Comparison of ENCODE assay signal across 8 cellular contexts in genomic region chr9:36165766-36166149, GRCh38. TPM values are rescaled to one million over a fixed set of nuclear protein-coding genes. Genes with fewer than 3 reads are reported as not detected.
DNase-seq lines count a peak whose midpoint lies in the region; ATAC-seq and TF ChIP-seq lines count a peak whose summit lies in the region.

No MANE protein-coding gene starts in this region.

- ATAC-seq in HG02678 (IDR thresholded peaks at IDR 0.05; ENCODE audit: unreplicated experiment), result no peak
- no peak for ATAC-seq in GM18520 (IDR thresholded peaks at IDR 0.05; ENCODE audit: unreplicated experiment)

- peak overlapping the region; percentile 88; the same call in 1 of the 2 replicates for H3K4me2 ChIP-seq in SK-N-SH

- H3K36me3 Mint-ChIP-seq in CD14-positive monocyte, result peaks cover 29 to 34% of the 10 kb centered on the region in 2 donors

- WGBS in SK-N-SH (ENCODE audit: low lambda C conversion rate), result 49% methylated on average over 8 of the region's 12 CpGs

- H3K4me1 ChIP-seq in SK-N-SH (ENCODE audit: control insufficient read depth in 1 of 2, insufficient read depth in 2 of 2, low read depth in 1 of 2, low read length in 1 of 2), result peaks cover 28 to 43% of the 10 kb centered on the region in 2 experiments; a peak in 3 of 4 replicates
- peaks cover 20% of the 10 kb centered on the region for H3K4me1 ChIP-seq in rectal smooth muscle tissue (ENCODE audit: control insufficient read depth, insufficient read depth, low read length)

- H3K9me3 Mint-ChIP-seq in CD14-positive monocyte, result peaks cover 0 to 2% (median 0%) of the 10 kb centered on the region in 7 donors

- H3K9ac ChIP-seq in SK-N-SH (peak overlapping the region; percentile 66; the same call in 1 of the 2 replicates), rectal smooth muscle tissue (ENCODE audit: low read length) (no peak overlapping the region)

- CTCF ChIA-PET in SK-N-SH (lab: Yijun Ruan, JAX), result interaction anchor here (0.7 to 8.8 kb wide), 25 partner anchors 10 to 1138 kb away, joined by 3 to 167 read pairs (median 10); partner anchors contain the start of genes CLTA and GLIPR2

- no peak for TF ChIP-seq EP300 in SK-N-SH (IDR thresholded peaks at IDR 0.05; ENCODE audit: borderline replicate concordance in 1 of 2, low read depth in 1 of 2, low read length in 1 of 2)

- peak overlapping the region in 3 of 7 donors; percentile 20 to 66 (median 40) for H3K27ac Mint-ChIP-seq in CD14-positive monocyte

- H3K4me1 Mint-ChIP-seq in CD14-positive monocyte, result peaks cover 38% of the 10 kb centered on the region

- peaks cover 7 to 15% (median 7%) of the 10 kb centered on the region in 3 donors for H3K27me3 Mint-ChIP-seq in CD14-positive monocyte (ENCODE audit: low read depth in 3 of 3)

- no peak for TF ChIP-seq RAD21 in SK-N-SH (IDR thresholded peaks at IDR 0.05; ENCODE audit: low read length)

- H3K27me3 ChIP-seq in SK-N-SH (ENCODE audit: insufficient read depth), result no peaks in the 10 kb centered on the region
- no peaks in the 10 kb centered on the region for H3K27me3 ChIP-seq in rectal smooth muscle tissue (ENCODE audit: control insufficient read depth, insufficient read depth, low read length)

- no peaks in the 10 kb centered on the region for H3K9me3 ChIP-seq in SK-N-SH

- peaks cover 38% of the 10 kb centered on the region for H3F3A ChIP-seq in SK-N-SH (replicated peaks; ENCODE audit: insufficient read depth)

- TF ChIP-seq CTCF in CD14-positive monocyte (IDR thresholded peaks at IDR 0.05) (no peak), SK-N-SH (IDR thresholded peaks at IDR 0.05) (no peak), fibroblast of pulmonary artery (IDR thresholded peaks at IDR 0.05; ENCODE audit: low read length, missing control alignments) (no peak)

- no peaks in the 10 kb centered on the region for H3K36me3 ChIP-seq in SK-N-SH (replicated peaks in 1 of 2; ENCODE audit: control insufficient read depth in 1 of 2, insufficient read depth in 2 of 2, low read length in 1 of 2)
- peaks cover 3% of the 10 kb centered on the region for H3K36me3 ChIP-seq in rectal smooth muscle tissue (ENCODE audit: control insufficient read depth, insufficient read depth, low read length)

- no peak for DNase-seq in CD14-positive monocyte (ENCODE audit: low spot score)
- no peak for DNase-seq in SK-N-SH
- peak; percentile 60 for DNase-seq in fibroblast of pulmonary artery (ENCODE audit: low read depth)
- DNase-seq in stimulated activated naive CD4-positive, alpha-beta T cell (lab: John Stamatoyannopoulos, UW), result no peak
- DNase-seq in NCI-H1930 (lab: John Stamatoyannopoulos, UW), result no peak

- no peaks in the 10 kb centered on the region for H3K9me2 ChIP-seq in SK-N-SH

- peak overlapping the region in 1 of 2 experiments; percentile 62; a peak in 2 of 4 replicates for H3K27ac ChIP-seq in SK-N-SH (ENCODE audit: low read depth in 2 of 2, low read length in 1 of 2)
- peak overlapping the region; percentile 65 for H3K27ac ChIP-seq in rectal smooth muscle tissue (ENCODE audit: low read depth, low read length)

- POLR2A ChIA-PET in SK-N-SH (lab: Yijun Ruan, JAX), result interaction anchor here (5.7 kb wide), 1 partner anchor 17 kb away, joined by 38 read pairs; no protein-coding TSS in a partner anchor

- H3K4me3 ChIP-seq in SK-N-SH (ENCODE audit: low read depth in 2 of 2, low read length in 1 of 2), result no peak overlapping the region
- peak overlapping the region; percentile 58 for H3K4me3 ChIP-seq in fibroblast of pulmonary artery (replicated peaks; ENCODE audit: low read depth, low read length)
- peak overlapping the region; percentile 29 for H3K4me3 ChIP-seq in rectal smooth muscle tissue (ENCODE audit: low read length)

- H4K20me1 ChIP-seq in SK-N-SH (ENCODE audit: insufficient read depth), result no peaks in the 10 kb centered on the region

- peak overlapping the region; percentile 90; the same call in 1 of the 2 replicates for H2AFZ ChIP-seq in SK-N-SH (ENCODE audit: low read depth)

- peak overlapping the region; percentile 27 to 44 for H3K4me3 Mint-ChIP-seq in CD14-positive monocyte

- H3K79me2 ChIP-seq in SK-N-SH (ENCODE audit: insufficient read depth), result no peaks in the 10 kb centered on the region

- intact Hi-C loops in CD14-positive monocyte (cut with micrococcal nuclease), result loop anchor here (1.0 to 10.0 kb wide), 5 partner anchors 7 to 131 kb away; partner anchors contain the start of gene RECK (in 2 of the 2)

TF ChIP-seq in SK-N-SH, 30 proteins besides CTCF, POLR2A, EP300 and RAD21:
- TF ChIP-seq SMC3 (IDR thresholded peaks at IDR 0.05; ENCODE audit: low read depth, low read length) (no peak), USF1 (IDR thresholded peaks at IDR 0.05; ENCODE audit: borderline replicate concordance, low read depth) (no peak), RFX5 (IDR thresholded peaks at IDR 0.05; ENCODE audit: low read length) (no peak), TAF1 (IDR thresholded peaks at IDR 0.05; ENCODE audit: borderline replicate concordance, low read depth, low read length) (no peak), FOXM1 (IDR thresholded peaks at IDR 0.05; ENCODE audit: low read depth) (no peak), YY1 (IDR thresholded peaks at IDR 0.05; ENCODE audit: low read depth) (no peak), SIN3A (IDR thresholded peaks at IDR 0.05; ENCODE audit: borderline replicate concordance, low read depth, low read length) (no peak), USF2 (IDR thresholded peaks at IDR 0.05; ENCODE audit: borderline replicate concordance, low read depth, low read length) (no peak), NFIC (IDR thresholded peaks at IDR 0.05; ENCODE audit: borderline replicate concordance) (no peak), ELF1 (IDR thresholded peaks at IDR 0.05) (no peak), RXRA (IDR thresholded peaks at IDR 0.05; ENCODE audit: borderline replicate concordance, low read depth) (no peak), TEAD4 (IDR thresholded peaks at IDR 0.05; ENCODE audit: borderline replicate concordance, insufficient read depth) (no peak), GATA2 (CRISPR knock-in tag; IDR thresholded peaks at IDR 0.05) (no peak), GABPA (IDR thresholded peaks at IDR 0.05; ENCODE audit: low read depth) (no peak)
TF ChIP-seq in SK-N-SH: peak in this region for 0.

RNA-seq across cellular contexts. Expression of gene CCIN, which starts 3.4 kb away (rescaled TPM):
- polyA plus RNA-seq in CD14-positive monocyte (under 1 TPM; 0.11 to 0.35 TPM), SK-N-SH (2012; rRNA removed) (0.44 and 0.54 TPM in 2 replicates)
- polyA plus RNA-seq in SK-N-SH (2012; cell fraction: cytosol; rRNA removed), result 0.15 and 0.35 TPM in 2 replicates
- polyA plus RNA-seq in SK-N-SH (2012; cell fraction: nucleus; rRNA removed), result 0.93 and 0.95 TPM in 2 replicates

RNA-seq across cellular contexts. Expression of gene CLTA, which starts 25.0 kb away (rescaled TPM):
- polyA plus RNA-seq in CD14-positive monocyte, result 100 to 1,000 TPM; 225 to 262 TPM
- 222 and 260 TPM in 2 replicates for polyA plus RNA-seq in SK-N-SH (2012; rRNA removed)
- 329 and 395 TPM in 2 replicates for polyA plus RNA-seq in SK-N-SH (2012; cell fraction: cytosol; rRNA removed)
- 119 and 142 TPM in 2 replicates for polyA plus RNA-seq in SK-N-SH (2012; cell fraction: nucleus; rRNA removed)

RNA-seq across cellular contexts. Expression of gene GLIPR2, which starts 29.2 kb away (rescaled TPM):
- polyA plus RNA-seq in CD14-positive monocyte (100 to 1,000 TPM; 520 to 528 TPM), SK-N-SH (2012; rRNA removed) (38.3 and 40.1 TPM in 2 replicates)
- polyA plus RNA-seq in SK-N-SH (2012; cell fraction: cytosol; rRNA removed), result 38.4 and 43.1 TPM in 2 replicates
- polyA plus RNA-seq in SK-N-SH (2012; cell fraction: nucleus; rRNA removed), result 25.0 and 25.4 TPM in 2 replicates

Comparison
In these comparisons a context has a peak if more than half of its experiments do, and no peak if none do; other contexts are left out.
1. H3K4me3 ChIP-seq: peak in fibroblast of pulmonary artery (single experiment) and rectal smooth muscle tissue (single experiment); none in SK-N-SH (0 of 2).
2. RNA of gene GLIPR2, which starts 29.2 kb away (polyA plus RNA-seq): 520 to 528 TPM in CD14-positive monocyte; 25.0 to 43.1 TPM in SK-N-SH; every median in the first group is over 10 times any median in the second.